In the genomic region with DNA sequence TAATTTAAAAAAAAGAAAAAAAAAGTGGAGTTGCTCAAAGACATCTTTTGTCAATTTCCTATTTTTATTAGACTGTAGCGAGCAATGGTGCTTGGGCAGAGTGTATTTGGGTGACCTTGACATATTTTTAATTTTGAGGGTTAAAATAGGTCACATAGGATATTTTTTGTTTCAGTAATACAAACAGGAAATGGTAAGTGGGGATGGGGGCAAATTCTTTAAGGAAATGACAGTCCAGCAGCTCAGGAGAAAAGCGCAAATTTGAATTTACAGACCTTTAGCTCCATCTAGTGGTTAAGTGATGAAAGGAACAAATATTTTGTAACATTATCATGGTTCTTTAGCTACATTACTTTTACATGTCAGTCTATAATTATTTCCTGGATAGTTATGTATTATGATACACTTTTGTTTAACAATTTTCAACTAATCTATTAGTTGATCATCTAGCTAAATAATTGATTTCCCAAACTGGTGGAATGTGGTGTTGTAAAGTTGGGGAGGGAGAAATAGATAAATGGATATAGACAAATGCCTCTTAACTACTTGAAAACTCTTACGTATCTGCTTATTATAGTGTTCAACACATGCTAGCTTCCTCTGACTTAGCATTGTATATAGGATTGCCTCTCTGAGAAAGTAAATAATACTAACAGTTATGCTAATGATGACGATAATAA, we compare ENCODE assay signal across 8 cellular contexts. TPM values are rescaled to one million over a fixed set of nuclear protein-coding genes. Genes with fewer than 3 reads are reported as not detected.
A peak's percentile ranks its signal among the peaks of the same experiment; 100 is the strongest.
DNase-seq lines count a peak whose midpoint lies in the region; ATAC-seq and TF ChIP-seq lines count a peak whose summit lies in the region.

No MANE protein-coding gene starts in this region.

- H3K4me1 Mint-ChIP-seq in mesothelial cell of epicardium, result peaks cover 25% of the 10 kb centered on the region

- H3K36me3 Mint-ChIP-seq in mesothelial cell of epicardium, result no peaks in the 10 kb centered on the region

- ATAC-seq in GM21825 (IDR thresholded peaks at IDR 0.05; ENCODE audit: unreplicated experiment), result no peak
- ATAC-seq in GM21447 (IDR thresholded peaks at IDR 0.05; ENCODE audit: unreplicated experiment), result no peak

- no peaks in the 10 kb centered on the region for H3K27me3 Mint-ChIP-seq in mesothelial cell of epicardium (ENCODE audit: low read depth)

- H3K27ac ChIP-seq in 22Rv1, result no peak overlapping the region

- no peaks in the 10 kb centered on the region for H3K9me3 Mint-ChIP-seq in mesothelial cell of epicardium

- TF ChIP-seq CTCF in 22Rv1 (IDR thresholded peaks at IDR 0.05) (peak; percentile 62), mesothelial cell of epicardium (IDR thresholded peaks at IDR 0.05; ENCODE audit: unreplicated experiment) (peak; percentile 89)

- H3K27ac Mint-ChIP-seq in mesothelial cell of epicardium, result no peak overlapping the region

- no peak overlapping the region for H3K4me3 Mint-ChIP-seq in mesothelial cell of epicardium

- DNase-seq in GDM1 (lab: John Stamatoyannopoulos, UW) (peak; percentile 24), HT1080 (ENCODE audit: low read depth) (peak; percentile 58), OCI-M2 (lab: John Stamatoyannopoulos, UW; ENCODE audit: unreplicated experiment) (peak; percentile 57), dermis microvascular lymphatic vessel endothelial cell (ENCODE audit: low read depth in 2 of 2) (peak; percentile 38 to 62), mesothelial cell of epicardium (ENCODE audit: low spot score in 2 of 2, unreplicated experiment in 2 of 2) (no peak)

RNA-seq across cellular contexts. Expression of gene CITED2, which starts 10.0 kb away (rescaled TPM):
- 54.5 and 82.3 TPM in 2 replicates for total RNA-seq in HT1080 (2014; rRNA removed; shearing (Covaris generic))
- polyA plus RNA-seq in HT1080 (2015; cell fraction: cytosol; rRNA removed), result 72.2 and 74.7 TPM in 2 replicates
- 97.8 and 98.5 TPM in 2 replicates for polyA plus RNA-seq in HT1080 (2015; cell fraction: nucleus; rRNA removed)
- 12.6 and 16.3 TPM in 2 replicates for total RNA-seq in dermis microvascular lymphatic vessel endothelial cell
- 85.0 to 92.9 TPM (median 91.1 TPM) in 3 replicates for total RNA-seq in mesothelial cell of epicardium

Comparison
In these comparisons a context has a peak if more than half of its experiments do, and no peak if none do; other contexts are left out.
1. DNase-seq: peak in GDM1 (single experiment), HT1080 (single experiment), OCI-M2 (single experiment) and dermis microvascular lymphatic vessel endothelial cell (2 of 2); none in mesothelial cell of epicardium (0 of 2).